8 cellular contexts compared by ENCODE assay signal in the genomic region with DNA sequence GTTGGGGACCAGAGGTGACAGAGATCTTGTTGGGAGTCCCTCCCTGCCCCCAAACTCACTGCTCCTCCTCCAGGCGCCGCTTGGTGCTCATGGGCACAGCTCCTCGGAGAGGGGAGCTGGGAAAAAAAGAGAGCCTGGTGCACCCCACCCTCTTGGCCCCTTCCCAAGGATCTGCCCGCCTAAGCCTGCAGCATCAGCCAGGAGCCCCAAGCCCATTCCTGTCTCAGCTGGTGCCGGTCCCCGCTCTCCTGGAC. TPM values are rescaled to one million over a fixed set of nuclear protein-coding genes. Genes with fewer than 3 reads are reported as not detected.
DNase-seq lines count a peak whose midpoint lies in the region; ATAC-seq, FAIRE-seq and TF ChIP-seq lines count a peak whose summit lies in the region.

No MANE protein-coding gene starts in this region.

- FAIRE-seq in HepG2 (lab: Jason Lieb, UNC) = no peak

- WGBS in HepG2 (ENCODE audit: low lambda C conversion rate) = no CpG with 5 or more reads among the region's 6 CpGs

- no peaks in the 10 kb centered on the region for H3K9me3 ChIP-seq in HepG2 (ENCODE audit: low read length)
- H3K9me3 ChIP-seq in subcutaneous abdominal adipose tissue (ENCODE audit: control insufficient read depth in 5 of 5, low read length in 5 of 5) = no peaks in the 10 kb centered on the region

- DNase-seq in NCI-H82 (lab: John Stamatoyannopoulos, UW) (peak; percentile 59), NCI-H82 treated with DMSO at 0.1 percent for 48 hours (lab: John Stamatoyannopoulos, UW; ENCODE audit: unreplicated experiment) (no peak), NCI-H460 (ENCODE audit: extremely low read depth, low read depth) (peak; percentile 69), brain microvascular endothelial cell (peak; percentile 54), HepG2 (ENCODE audit: low spot score) (no peak), MV-4-11 (lab: John Stamatoyannopoulos, UW) (no peak), GM10248 (ENCODE audit: extremely low spot score) (no peak)

- no TSS peak for BruUV-seq in HepG2 (replicated peaks; lab: Mats Ljungman, UMichigan)

- no peak for TF ChIP-seq POLR2A in HepG2 (IDR thresholded peaks at IDR 0.05; ENCODE audit: insufficient read depth in 1 of 2, low read depth in 2 of 2, low read length in 2 of 2)

- TF ChIP-seq RAD21 in HepG2 (CRISPR knock-in tag; IDR thresholded peaks at IDR 0.05) = no peak

- H3K9ac ChIP-seq in HepG2 (ENCODE audit: insufficient read depth, low read depth, low read length) (peak overlapping the region; percentile 99), subcutaneous abdominal adipose tissue (ENCODE audit: low read length in 5 of 5) (peak overlapping the region; percentile 6 to 94 (median 81))

- CTCF ChIA-PET in HepG2 (lab: Yijun Ruan, JAX; ENCODE audit: low intra/inter-chr PET ratio, low total read pairs) = no interaction called here
- CTCF ChIA-PET in GM10248 (lab: Yijun Ruan, JAX) = interaction anchor here (0.8 to 15.9 kb wide), 4 partner anchors 9 to 105 kb away, joined by 3 to 231 read pairs (median 52); no protein-coding TSS in a partner anchor

- in situ Hi-C loops in brain microvascular endothelial cell (cut with HindIII; ENCODE audit: low pct_ligation_motif_present, low sequenced_read_pairs) = no loop called here
- in situ Hi-C loops in HepG2 (cut with HindIII; ENCODE audit: extremely low pct_ligation_motif_present, low pct_unique_long_range_greater_than_20kb) = no loop called here

- no peak for TF ChIP-seq CTCF in brain microvascular endothelial cell (IDR thresholded peaks at IDR 0.05; ENCODE audit: low read depth, low read length, missing control alignments)
- TF ChIP-seq CTCF in HepG2 (CRISPR knock-in tag; IDR thresholded peaks at IDR 0.05) = no peak
- TF ChIP-seq CTCF in GM10248 (IDR thresholded peaks at IDR 0.05; ENCODE audit: control extremely low read depth, extremely low read depth, low read depth, missing control alignments) = no peak

- POLR2A ChIA-PET in HepG2 (lab: Yijun Ruan, JAX) (interaction anchor here (1.2 to 18.8 kb wide), 13 partner anchors 8 to 271 kb away, joined by 3 to 750 read pairs (median 4); partner anchors contain the start of genes CLDN9, IL32, KREMEN2 and PKMYT1), GM10248 (lab: Yijun Ruan, JAX) (interaction anchor here (0.7 kb wide), 1 partner anchor 112 kb away, joined by 3 read pairs; the partner anchor contains the start of gene ZNF213)

- H3K4me2 ChIP-seq in HepG2 (ENCODE audit: low read depth, low read length) = peak overlapping the region; percentile 85

- TF ChIP-seq EP300 in HepG2 (IDR thresholded peaks at IDR 0.05; ENCODE audit: low read depth in 2 of 2, low read length in 2 of 2) (no peak), HepG2 (CRISPR knock-in tag; IDR thresholded peaks at IDR 0.05; ENCODE audit: borderline replicate concordance) (no peak)

- H3K4me1 ChIP-seq in HepG2 (ENCODE audit: insufficient read depth, low read length) = peaks cover 50% of the 10 kb centered on the region
- H3K4me1 ChIP-seq in subcutaneous abdominal adipose tissue (ENCODE audit: control insufficient read depth in 5 of 5, insufficient read depth in 5 of 5, low read length in 5 of 5) = peaks cover 4 to 53% (median 47%) of the 10 kb centered on the region in 5 donors

- intact Hi-C loops in HepG2 (cut with micrococcal nuclease; ENCODE audit: unreplicated experiment) = no loop called here

- H3K36me3 ChIP-seq in brain microvascular endothelial cell (replicated peaks) (peaks cover 17% of the 10 kb centered on the region), HepG2 (replicated peaks in 1 of 2; ENCODE audit: control insufficient read depth in 1 of 2, insufficient read depth in 2 of 2, low read length in 2 of 2) (peaks cover 16 to 17% of the 10 kb centered on the region in 2 experiments; a peak in 4 of 5 replicates), subcutaneous abdominal adipose tissue (ENCODE audit: control insufficient read depth in 5 of 5, insufficient read depth in 5 of 5, low read length in 5 of 5) (peaks cover 0 to 19% (median 14%) of the 10 kb centered on the region in 5 donors)

- H4K20me1 ChIP-seq in HepG2 (ENCODE audit: insufficient read depth, low read length) = peaks cover 31% of the 10 kb centered on the region; the same call in 1 of the 2 replicates

- H3K4me3 ChIP-seq in brain microvascular endothelial cell (ENCODE audit: low read depth, low read length) = peak overlapping the region; percentile 95
- peak overlapping the region; percentile 62 to 93 (median 65) for H3K4me3 ChIP-seq in HepG2 (replicated peaks in 1 of 3; ENCODE audit: insufficient read depth in 1 of 3, low read depth in 2 of 3, low read length in 3 of 3)
- peak overlapping the region; percentile 48 to 82 (median 78) for H3K4me3 ChIP-seq in subcutaneous abdominal adipose tissue (ENCODE audit: low read depth in 1 of 5, low read length in 5 of 5)

- no peak overlapping the region for H2AFZ ChIP-seq in HepG2 (ENCODE audit: low read length)

- H3K27ac ChIP-seq in brain microvascular endothelial cell (peak overlapping the region; percentile 97), HepG2 (ENCODE audit: extremely low read length, insufficient read depth, low read length) (peak overlapping the region; percentile 93), subcutaneous abdominal adipose tissue (ENCODE audit: low read depth, low read length) (peak overlapping the region; percentile 93)

- H3K27me3 ChIP-seq in brain microvascular endothelial cell (replicated peaks) = no peaks in the 10 kb centered on the region
- H3K27me3 ChIP-seq in HepG2 (ENCODE audit: control insufficient read depth in 1 of 2, insufficient read depth in 2 of 2, low read length in 2 of 2) = no peaks in the 10 kb centered on the region; a peak in 2 of 5 replicates
- peaks cover 0 to 4% (median 3%) of the 10 kb centered on the region in 5 donors for H3K27me3 ChIP-seq in subcutaneous abdominal adipose tissue (ENCODE audit: control insufficient read depth in 5 of 5, insufficient read depth in 4 of 5, low read length in 5 of 5)

- peaks cover 5% of the 10 kb centered on the region for H3K79me2 ChIP-seq in HepG2 (ENCODE audit: insufficient read depth, low read length)

- no peak for ATAC-seq in HepG2

RNA-seq across cellular contexts. Expression of gene HCFC1R1, which starts 0.4 kb away (rescaled TPM):
- 29.3 and 33.4 TPM in 2 replicates for total RNA-seq in NCI-H460 (2014; rRNA removed; shearing (Covaris generic))
- 20.3 and 20.6 TPM in 2 replicates for polyA plus RNA-seq in NCI-H460 (2014; cell fraction: nucleus; rRNA removed)
- 8.3 and 16.1 TPM in 2 replicates for total RNA-seq in HepG2 (2016; rRNA removed; fragmentation: Illumina TruSeq; extraction: Trizol)
- 37.5 and 42.2 TPM in 2 replicates for total RNA-seq in HepG2 (2016; cell fraction: cytosol; rRNA removed; fragmentation: Illumina TruSeq; extraction: Trizol; ENCODE audit: low read depth)
- 13.2 and 13.5 TPM in 2 replicates for total RNA-seq in HepG2 (2016; cell fraction: insoluble cytoplasmic fraction; rRNA removed; fragmentation: Illumina TruSeq; extraction: Trizol)
- 20.6 and 28.5 TPM in 2 replicates for total RNA-seq in HepG2 (2016; cell fraction: membrane; rRNA removed; fragmentation: Illumina TruSeq; extraction: Trizol)
- 8.9 and 10.2 TPM in 2 replicates for total RNA-seq in HepG2 (2016; cell fraction: nucleus; rRNA removed; fragmentation: Illumina TruSeq; extraction: Trizol)
- polyA plus RNA-seq in HepG2 (2011; rRNA removed) = 13.8 and 18.3 TPM in 2 replicates
- 10.4 and 22.3 TPM in 2 replicates for polyA plus RNA-seq in HepG2 (2011; cell fraction: cytosol; rRNA removed)
- polyA plus RNA-seq in HepG2 (2011; cell fraction: nucleus; rRNA removed) = 15.6 and 17.0 TPM in 2 replicates
- 21.9 and 22.5 TPM in 2 replicates for polyA plus RNA-seq in HepG2 (2012)
- 78.3 and 82.9 TPM in 2 replicates for polyA plus RNA-seq in HepG2 (2016; cell fraction: cytosol; fragmentation: Illumina TruSeq; extraction: Trizol; ENCODE audit: low read depth)
- 22.8 and 27.5 TPM in 2 replicates for polyA plus RNA-seq in HepG2 (2016; cell fraction: insoluble cytoplasmic fraction; fragmentation: Illumina TruSeq; extraction: Trizol; ENCODE audit: low read depth)
- 50.2 and 52.2 TPM in 2 replicates for polyA plus RNA-seq in HepG2 (2016; cell fraction: membrane; fragmentation: Illumina TruSeq; extraction: Trizol; ENCODE audit: low read depth)
- polyA plus RNA-seq in HepG2 (2016; cell fraction: nucleus; fragmentation: Illumina TruSeq; extraction: Trizol; ENCODE audit: insufficient read depth, low read depth) = 27.0 and 28.5 TPM in 2 replicates
- 10.3 and 23.2 TPM in 2 replicates for polyA minus RNA-seq in HepG2 (2011; rRNA and poly(A)+ RNA removed; ENCODE audit: low replicate concordance)
- polyA minus RNA-seq in HepG2 (2011; cell fraction: cytosol; rRNA and poly(A)+ RNA removed) = 8.5 and 9.0 TPM in 2 replicates
- 1.9 and 2.8 TPM in 2 replicates for polyA minus RNA-seq in HepG2 (2011; cell fraction: nucleus; rRNA and poly(A)+ RNA removed)

RNA-seq across cellular contexts. Expression of gene THOC6, which starts 0.5 kb away (rescaled TPM):
- 30.3 and 35.2 TPM in 2 replicates for total RNA-seq in NCI-H460 (2014; rRNA removed; shearing (Covaris generic))
- polyA plus RNA-seq in NCI-H460 (2014; cell fraction: nucleus; rRNA removed) = 73.1 and 113 TPM in 2 replicates
- 37.0 TPM in 2 replicates for total RNA-seq in HepG2 (2016; rRNA removed; fragmentation: Illumina TruSeq; extraction: Trizol)
- total RNA-seq in HepG2 (2016; cell fraction: cytosol; rRNA removed; fragmentation: Illumina TruSeq; extraction: Trizol; ENCODE audit: low read depth) = 28.6 and 34.8 TPM in 2 replicates
- total RNA-seq in HepG2 (2016; cell fraction: insoluble cytoplasmic fraction; rRNA removed; fragmentation: Illumina TruSeq; extraction: Trizol) = 32.0 and 40.9 TPM in 2 replicates
- 37.8 and 51.5 TPM in 2 replicates for total RNA-seq in HepG2 (2016; cell fraction: membrane; rRNA removed; fragmentation: Illumina TruSeq; extraction: Trizol)
- 22.9 TPM in 2 replicates for total RNA-seq in HepG2 (2016; cell fraction: nucleus; rRNA removed; fragmentation: Illumina TruSeq; extraction: Trizol)
- polyA plus RNA-seq in HepG2 (2011; rRNA removed) = 32.1 and 33.5 TPM in 2 replicates
- 25.6 and 35.3 TPM in 2 replicates for polyA plus RNA-seq in HepG2 (2011; cell fraction: cytosol; rRNA removed)
- polyA plus RNA-seq in HepG2 (2011; cell fraction: nucleus; rRNA removed) = 116 and 131 TPM in 2 replicates
- 28.1 and 32.9 TPM in 2 replicates for polyA plus RNA-seq in HepG2 (2012)
- 33.8 and 44.7 TPM in 2 replicates for polyA plus RNA-seq in HepG2 (2016; cell fraction: cytosol; fragmentation: Illumina TruSeq; extraction: Trizol; ENCODE audit: low read depth)
- polyA plus RNA-seq in HepG2 (2016; cell fraction: insoluble cytoplasmic fraction; fragmentation: Illumina TruSeq; extraction: Trizol; ENCODE audit: low read depth) = 43.4 and 44.7 TPM in 2 replicates
- polyA plus RNA-seq in HepG2 (2016; cell fraction: membrane; fragmentation: Illumina TruSeq; extraction: Trizol; ENCODE audit: low read depth) = 37.0 and 50.8 TPM in 2 replicates
- 55.2 and 56.2 TPM in 2 replicates for polyA plus RNA-seq in HepG2 (2016; cell fraction: nucleus; fragmentation: Illumina TruSeq; extraction: Trizol; ENCODE audit: insufficient read depth, low read depth)
- polyA minus RNA-seq in HepG2 (2011; rRNA and poly(A)+ RNA removed; ENCODE audit: low replicate concordance) = 39.0 and 64.3 TPM in 2 replicates
- polyA minus RNA-seq in HepG2 (2011; cell fraction: cytosol; rRNA and poly(A)+ RNA removed) = 13.7 and 16.5 TPM in 2 replicates
- polyA minus RNA-seq in HepG2 (2011; cell fraction: nucleus; rRNA and poly(A)+ RNA removed) = 23.3 and 24.7 TPM in 2 replicates

RNA-seq across cellular contexts. Expression of gene TNFRSF12A, which starts 3.2 kb away (rescaled TPM):
- total RNA-seq in NCI-H460 (2014; rRNA removed; shearing (Covaris generic)) = 249 and 347 TPM in 2 replicates
- 756 and 828 TPM in 2 replicates for polyA plus RNA-seq in NCI-H460 (2014; cell fraction: nucleus; rRNA removed)
- total RNA-seq in HepG2 (2016; rRNA removed; fragmentation: Illumina TruSeq; extraction: Trizol) = 36.5 and 66.0 TPM in 2 replicates
- 43.4 and 53.1 TPM in 2 replicates for total RNA-seq in HepG2 (2016; cell fraction: cytosol; rRNA removed; fragmentation: Illumina TruSeq; extraction: Trizol; ENCODE audit: low read depth)
- 26.5 and 67.0 TPM in 2 replicates for total RNA-seq in HepG2 (2016; cell fraction: insoluble cytoplasmic fraction; rRNA removed; fragmentation: Illumina TruSeq; extraction: Trizol)
- total RNA-seq in HepG2 (2016; cell fraction: membrane; rRNA removed; fragmentation: Illumina TruSeq; extraction: Trizol) = 51.6 and 58.5 TPM in 2 replicates
- total RNA-seq in HepG2 (2016; cell fraction: nucleus; rRNA removed; fragmentation: Illumina TruSeq; extraction: Trizol) = 52.1 and 57.5 TPM in 2 replicates
- polyA plus RNA-seq in HepG2 (2011; rRNA removed) = 61.9 and 118 TPM in 2 replicates
- 90.0 and 93.7 TPM in 2 replicates for polyA plus RNA-seq in HepG2 (2011; cell fraction: cytosol; rRNA removed)
- 113 and 117 TPM in 2 replicates for polyA plus RNA-seq in HepG2 (2011; cell fraction: nucleus; rRNA removed)
- 29.4 and 57.4 TPM in 2 replicates for polyA plus RNA-seq in HepG2 (2012)
- 34.4 and 45.6 TPM in 2 replicates for polyA plus RNA-seq in HepG2 (2016; cell fraction: cytosol; fragmentation: Illumina TruSeq; extraction: Trizol; ENCODE audit: low read depth)
- polyA plus RNA-seq in HepG2 (2016; cell fraction: insoluble cytoplasmic fraction; fragmentation: Illumina TruSeq; extraction: Trizol; ENCODE audit: low read depth) = 26.8 and 28.0 TPM in 2 replicates
- 37.1 and 41.1 TPM in 2 replicates for polyA plus RNA-seq in HepG2 (2016; cell fraction: membrane; fragmentation: Illumina TruSeq; extraction: Trizol; ENCODE audit: low read depth)
- polyA plus RNA-seq in HepG2 (2016; cell fraction: nucleus; fragmentation: Illumina TruSeq; extraction: Trizol; ENCODE audit: insufficient read depth, low read depth) = 92.9 and 105 TPM in 2 replicates
- polyA minus RNA-seq in HepG2 (2011; rRNA and poly(A)+ RNA removed; ENCODE audit: low replicate concordance) = 39.1 and 63.9 TPM in 2 replicates
- polyA minus RNA-seq in HepG2 (2011; cell fraction: cytosol; rRNA and poly(A)+ RNA removed) = 56.5 and 59.2 TPM in 2 replicates
- 30.4 and 33.3 TPM in 2 replicates for polyA minus RNA-seq in HepG2 (2011; cell fraction: nucleus; rRNA and poly(A)+ RNA removed)

RNA-seq across cellular contexts. Expression of gene CLDN6, which starts 5.4 kb away (rescaled TPM):
- not detected in 2 replicates for total RNA-seq in NCI-H460 (2014; rRNA removed; shearing (Covaris generic))
- polyA plus RNA-seq in NCI-H460 (2014; cell fraction: nucleus; rRNA removed) = not detected in 2 replicates
- 2.7 and 7.6 TPM in 2 replicates for total RNA-seq in HepG2 (2016; rRNA removed; fragmentation: Illumina TruSeq; extraction: Trizol)
- total RNA-seq in HepG2 (2016; cell fraction: cytosol; rRNA removed; fragmentation: Illumina TruSeq; extraction: Trizol; ENCODE audit: low read depth) = 1.2 and 1.3 TPM in 2 replicates
- 2.2 and 8.1 TPM in 2 replicates for total RNA-seq in HepG2 (2016; cell fraction: insoluble cytoplasmic fraction; rRNA removed; fragmentation: Illumina TruSeq; extraction: Trizol)
- 1.4 and 2.3 TPM in 2 replicates for total RNA-seq in HepG2 (2016; cell fraction: membrane; rRNA removed; fragmentation: Illumina TruSeq; extraction: Trizol)
- total RNA-seq in HepG2 (2016; cell fraction: nucleus; rRNA removed; fragmentation: Illumina TruSeq; extraction: Trizol) = 9.3 and 10.1 TPM in 2 replicates
- 5.9 and 10.1 TPM in 2 replicates for polyA plus RNA-seq in HepG2 (2011; rRNA removed)
- 10.2 and 14.5 TPM in 2 replicates for polyA plus RNA-seq in HepG2 (2011; cell fraction: cytosol; rRNA removed)
- 3.6 and 5.9 TPM in 2 replicates for polyA plus RNA-seq in HepG2 (2011; cell fraction: nucleus; rRNA removed)
- polyA plus RNA-seq in HepG2 (2012) = 5.5 and 7.9 TPM in 2 replicates
- 2.0 and 2.8 TPM in 2 replicates for polyA plus RNA-seq in HepG2 (2016; cell fraction: cytosol; fragmentation: Illumina TruSeq; extraction: Trizol; ENCODE audit: low read depth)
- polyA plus RNA-seq in HepG2 (2016; cell fraction: insoluble cytoplasmic fraction; fragmentation: Illumina TruSeq; extraction: Trizol; ENCODE audit: low read depth) = 3.6 and 4.2 TPM in 2 replicates
- polyA plus RNA-seq in HepG2 (2016; cell fraction: membrane; fragmentation: Illumina TruSeq; extraction: Trizol; ENCODE audit: low read depth) = 2.8 and 3.7 TPM in 2 replicates
- 22.4 and 25.4 TPM in 2 replicates for polyA plus RNA-seq in HepG2 (2016; cell fraction: nucleus; fragmentation: Illumina TruSeq; extraction: Trizol; ENCODE audit: insufficient read depth, low read depth)
- polyA minus RNA-seq in HepG2 (2011; rRNA and poly(A)+ RNA removed; ENCODE audit: low replicate concordance) = 0.14 and 9.8 TPM in 2 replicates
- polyA minus RNA-seq in HepG2 (2011; cell fraction: cytosol; rRNA and poly(A)+ RNA removed) = 4.6 and 5.7 TPM in 2 replicates
- polyA minus RNA-seq in HepG2 (2011; cell fraction: nucleus; rRNA and poly(A)+ RNA removed) = 1.0 and 1.4 TPM in 2 replicates

RNA-seq across cellular contexts. Expression of gene CLDN9, which starts 10.6 kb away (rescaled TPM):
- total RNA-seq in NCI-H460 (2014; rRNA removed; shearing (Covaris generic)) = 0.05 and 0.14 TPM in 2 replicates
- 0.14 TPM in 1 of 2 replicates, not detected in the other for polyA plus RNA-seq in NCI-H460 (2014; cell fraction: nucleus; rRNA removed)
- total RNA-seq in HepG2 (2016; rRNA removed; fragmentation: Illumina TruSeq; extraction: Trizol) = 0.08 and 0.15 TPM in 2 replicates
- total RNA-seq in HepG2 (2016; cell fraction: cytosol; rRNA removed; fragmentation: Illumina TruSeq; extraction: Trizol; ENCODE audit: low read depth) = not detected in 2 replicates
- 0.09 and 0.11 TPM in 2 replicates for total RNA-seq in HepG2 (2016; cell fraction: insoluble cytoplasmic fraction; rRNA removed; fragmentation: Illumina TruSeq; extraction: Trizol)
- total RNA-seq in HepG2 (2016; cell fraction: membrane; rRNA removed; fragmentation: Illumina TruSeq; extraction: Trizol) = 0.09 and 0.14 TPM in 2 replicates
- total RNA-seq in HepG2 (2016; cell fraction: nucleus; rRNA removed; fragmentation: Illumina TruSeq; extraction: Trizol) = not detected in 2 replicates
- polyA plus RNA-seq in HepG2 (2011; rRNA removed) = 0.26 and 0.48 TPM in 2 replicates
- 0.26 and 0.52 TPM in 2 replicates for polyA plus RNA-seq in HepG2 (2011; cell fraction: cytosol; rRNA removed)
- polyA plus RNA-seq in HepG2 (2011; cell fraction: nucleus; rRNA removed) = 2.1 and 2.4 TPM in 2 replicates
- 0.32 and 0.53 TPM in 2 replicates for polyA plus RNA-seq in HepG2 (2012)
- 0.08 and 0.20 TPM in 2 replicates for polyA plus RNA-seq in HepG2 (2016; cell fraction: cytosol; fragmentation: Illumina TruSeq; extraction: Trizol; ENCODE audit: low read depth)
- 0.15 and 0.17 TPM in 2 replicates for polyA plus RNA-seq in HepG2 (2016; cell fraction: insoluble cytoplasmic fraction; fragmentation: Illumina TruSeq; extraction: Trizol; ENCODE audit: low read depth)
- 0.15 TPM in 1 of 2 replicates, not detected in the other for polyA plus RNA-seq in HepG2 (2016; cell fraction: membrane; fragmentation: Illumina TruSeq; extraction: Trizol; ENCODE audit: low read depth)
- polyA plus RNA-seq in HepG2 (2016; cell fraction: nucleus; fragmentation: Illumina TruSeq; extraction: Trizol; ENCODE audit: insufficient read depth, low read depth) = 1.1 and 1.3 TPM in 2 replicates
- 0.26 and 1.1 TPM in 2 replicates for polyA minus RNA-seq in HepG2 (2011; rRNA and poly(A)+ RNA removed; ENCODE audit: low replicate concordance)
- polyA minus RNA-seq in HepG2 (2011; cell fraction: cytosol; rRNA and poly(A)+ RNA removed) = 0.44 and 0.79 TPM in 2 replicates
- polyA minus RNA-seq in HepG2 (2011; cell fraction: nucleus; rRNA and poly(A)+ RNA removed) = 0.77 and 0.99 TPM in 2 replicates

Comparison
In these comparisons a context has a peak if more than half of its experiments do, and no peak if none do; other contexts are left out.
1. DNase-seq: peak in NCI-H82 (single experiment), NCI-H460 (single experiment) and brain microvascular endothelial cell (single experiment); none in NCI-H82 treated with DMSO at 0.1 percent for 48 hours (single experiment), HepG2 (single experiment), MV-4-11 (single experiment) and GM10248 (single experiment).
2. Peak in every context shown above with its lines, with median percentiles within 50 percentile points of each other: H3K27ac ChIP-seq and H3K4me3 ChIP-seq.